ENCODE assay signal across 8 cellular contexts in the genomic region with DNA sequence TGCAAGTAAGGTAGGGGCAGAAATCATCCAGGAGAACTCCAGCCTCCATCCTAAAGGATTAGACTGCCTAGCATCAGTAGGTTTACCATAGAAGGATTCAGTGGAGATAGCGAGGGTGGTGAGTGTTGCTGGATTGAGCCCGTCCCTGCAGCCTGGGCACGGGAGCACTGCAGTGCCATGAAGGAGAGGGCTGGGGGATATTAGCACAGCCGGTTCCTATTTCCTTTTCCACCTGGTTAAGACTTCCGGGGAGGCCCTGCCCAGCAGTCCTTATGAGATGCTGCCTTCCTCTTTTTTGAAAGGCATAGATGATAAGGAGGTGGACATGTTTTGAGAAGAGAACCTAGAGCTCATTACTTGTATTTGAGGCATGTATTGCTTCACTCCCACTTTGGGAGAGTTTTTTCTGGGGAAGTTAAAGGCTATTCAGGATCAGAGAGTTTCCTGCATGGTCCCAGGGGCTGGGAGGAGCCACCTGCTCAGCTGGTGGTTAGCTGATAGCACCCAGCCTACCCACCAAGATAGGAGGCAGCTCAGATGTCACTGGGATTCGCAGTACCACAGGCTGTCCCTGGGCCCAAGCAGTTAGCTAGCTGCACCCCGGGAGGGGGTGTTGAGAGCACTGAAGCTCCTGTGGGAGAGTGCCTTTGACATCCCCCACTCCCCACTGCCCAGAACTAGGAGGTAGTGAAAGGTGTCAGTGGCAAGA. TPM values are rescaled to one million over a fixed set of nuclear protein-coding genes. Genes with fewer than 3 reads are reported as not detected.
DNase-seq lines count a peak whose midpoint lies in the region; ATAC-seq and TF ChIP-seq lines count a peak whose summit lies in the region.

No MANE protein-coding gene starts in this region.

- DNase-seq in H9 (no peak), SK-N-MC (ENCODE audit: low read depth, low spot score) (no peak), glutamatergic neuron (no peak), gastrocnemius medialis (no peak), NCI-H2196 treated with DMSO at 0.1 percent for 48 hours (lab: John Stamatoyannopoulos, UW; ENCODE audit: unreplicated experiment) (no peak), GOT3 (lab: John Stamatoyannopoulos, UW) (no peak), amygdala (lab: John Stamatoyannopoulos, UW) (no peak)

- peaks cover 46% of the 10 kb centered on the region for H3K4me1 ChIP-seq in H9 (ENCODE audit: insufficient read depth, low read length)
- peaks cover 99 to 100% of the 10 kb centered on the region in 2 donors for H3K4me1 ChIP-seq in gastrocnemius medialis

- peak overlapping the region; percentile 1 for H2BK5ac ChIP-seq in H9 (ENCODE audit: insufficient read length, low read length)

- peaks cover 44% of the 10 kb centered on the region; the same call in 1 of the 2 replicates for H3K79me2 ChIP-seq in H9 (ENCODE audit: insufficient read depth, low read length)

- H2BK120ac ChIP-seq in H9 (ENCODE audit: low read depth, low read length, poor library complexity, severe bottlenecking) = no peak overlapping the region

- H4K20me1 ChIP-seq in H9 (ENCODE audit: control insufficient read depth, insufficient read depth, insufficient read length) = no peaks in the 10 kb centered on the region

- H3K4me3 ChIP-seq in SK-N-MC = no peak overlapping the region
- peak overlapping the region; percentile 20 to 41 (median 32) for H3K4me3 ChIP-seq in gastrocnemius medialis

- no peak overlapping the region for H2BK20ac ChIP-seq in H9 (ENCODE audit: low read depth, low read length, poor library complexity, severe bottlenecking)

- no peak overlapping the region for H4K5ac ChIP-seq in H9 (ENCODE audit: insufficient read length, low read depth, low read length)

- H2BK15ac ChIP-seq in H9 (ENCODE audit: low read depth, low read length) = no peak overlapping the region

- H3K9ac ChIP-seq in H9 (ENCODE audit: extremely low read depth, insufficient read length, low read length) = no peak overlapping the region
- no peak overlapping the region for H3K9ac ChIP-seq in SK-N-MC (ENCODE audit: insufficient read length)

- H3K23me2 ChIP-seq in H9 (ENCODE audit: insufficient read length, low read depth, low read length, poor library complexity, severe bottlenecking) = no peaks in the 10 kb centered on the region

- H3K27ac ChIP-seq in H9 (ENCODE audit: insufficient read length, low read depth, low read length) = peak overlapping the region; percentile 93
- peak overlapping the region; percentile 97 for H3K27ac ChIP-seq in SK-N-MC
- peak overlapping the region; percentile 98 to 100 (median 99) for H3K27ac ChIP-seq in gastrocnemius medialis

- H2AK5ac ChIP-seq in H9 (ENCODE audit: insufficient read length, low read length) = no peak overlapping the region

- H3T11ph ChIP-seq in H9 (ENCODE audit: low read length) = no peak overlapping the region

- H3K79me1 ChIP-seq in H9 (ENCODE audit: insufficient read depth, low read depth, low read length, poor library complexity, severe bottlenecking) = peaks cover 4% of the 10 kb centered on the region

- H3K4me1 Mint-ChIP-seq in H9 (peaks cover 84 to 88% of the 10 kb centered on the region in 2 experiments), glutamatergic neuron (ENCODE audit: low read depth, unreplicated experiment) (peaks cover 74% of the 10 kb centered on the region)

- H3K4me2 ChIP-seq in H9 (ENCODE audit: insufficient read depth, insufficient read length, low read length) = no peak overlapping the region

- peak overlapping the region; percentile 10 for H4K91ac ChIP-seq in H9 (ENCODE audit: insufficient read length, low read depth, low read length)

- H3K27me3 ChIP-seq in H9 (ENCODE audit: insufficient read depth, low read length) = no peaks in the 10 kb centered on the region
- no peaks in the 10 kb centered on the region for H3K27me3 ChIP-seq in gastrocnemius medialis

- peak; percentile 18 to 25 for TF ChIP-seq POLR2A in gastrocnemius medialis (IDR thresholded peaks at IDR 0.05)

- H3K9me3 Mint-ChIP-seq in H9 (no peaks in the 10 kb centered on the region), glutamatergic neuron (ENCODE audit: unreplicated experiment) (peaks cover 15% of the 10 kb centered on the region)

- H3K56ac ChIP-seq in H9 (ENCODE audit: insufficient read length, low read depth, low read length) = no peak overlapping the region

- no CpG with 5 or more reads among the region's 7 CpGs for WGBS in H9 (ENCODE audit: extremely low coverage, insufficient read length, low lambda C conversion rate)

- H4K8ac ChIP-seq in H9 (replicated peaks; ENCODE audit: insufficient read length, low read depth, low read length) = no peak overlapping the region

- no peak overlapping the region for H2AFZ ChIP-seq in H9 (ENCODE audit: low read length)

- no peak overlapping the region for H3K23ac ChIP-seq in H9 (ENCODE audit: insufficient read length, low read depth, low read length)

- peak in 1 of 2 donors; percentile 9 for ATAC-seq in gastrocnemius medialis
- ATAC-seq in GM21717 (IDR thresholded peaks at IDR 0.05; ENCODE audit: unreplicated experiment) = no peak

- no peaks in the 10 kb centered on the region for H3K27me3 Mint-ChIP-seq in H9 (ENCODE audit: low read depth)
- peaks cover 15% of the 10 kb centered on the region for H3K27me3 Mint-ChIP-seq in glutamatergic neuron (ENCODE audit: unreplicated experiment)

- H3K36me3 ChIP-seq in SK-N-MC (ENCODE audit: insufficient read depth, low read length) (peaks cover 3% of the 10 kb centered on the region; the same call in 1 of the 2 replicates), gastrocnemius medialis (no peaks in the 10 kb centered on the region)

- H3K18ac ChIP-seq in H9 (ENCODE audit: insufficient read length, low read depth, low read length) = peak overlapping the region; percentile 42

- H3K9me3 ChIP-seq in H9 (ENCODE audit: control insufficient read depth, low read depth, low read length) (no peaks in the 10 kb centered on the region), SK-N-MC (ENCODE audit: low read depth, low read length) (no peaks in the 10 kb centered on the region), gastrocnemius medialis (no peaks in the 10 kb centered on the region)

- no peak overlapping the region for H3K4ac ChIP-seq in H9 (ENCODE audit: low read depth, low read length)

- H3K27ac Mint-ChIP-seq in H9 (peak overlapping the region; percentile 24 to 97 (median 75); a peak in 5 of 7 replicates), glutamatergic neuron (ENCODE audit: unreplicated experiment) (peak overlapping the region; percentile 88)

- intact Hi-C loops in gastrocnemius medialis (cut with DNase I; ENCODE audit: low total_unique reads) = loop anchor here (10.0 kb wide), 1 partner anchor 1600 kb away; no protein-coding TSS in a partner anchor

- H3K4me3 Mint-ChIP-seq in H9 (peak overlapping the region in 1 of 2 experiments; percentile 47; a peak in 2 of 5 replicates), glutamatergic neuron (ENCODE audit: unreplicated experiment) (peak overlapping the region; percentile 76)

- no peak for TF ChIP-seq CTCF in H9 (conservative IDR thresholded peaks at IDR 0.05)
- TF ChIP-seq CTCF in glutamatergic neuron (IDR thresholded peaks at IDR 0.05; ENCODE audit: partially characterized antibody, unreplicated experiment) = no peak
- TF ChIP-seq CTCF in gastrocnemius medialis (IDR thresholded peaks at IDR 0.05 in 4 of 5, conservative IDR thresholded peaks at IDR 0.05 in 1 of 5) = no peak

- peak overlapping the region; percentile 53; the same call in 1 of the 2 replicates for H3K14ac ChIP-seq in H9 (ENCODE audit: insufficient read depth, low read length)

- in situ Hi-C loops in gastrocnemius medialis (cut with MboI; ENCODE audit: low sequenced_read_pairs in 4 of 4) = loop anchor here in 1 of 4 donors (25.0 kb wide), 1 partner anchor 1148 kb away; no protein-coding TSS in a partner anchor

- H2BK12ac ChIP-seq in H9 (ENCODE audit: insufficient read length, low read depth, low read length) = peak overlapping the region; percentile 18

- H3K36me3 Mint-ChIP-seq in H9 (ENCODE audit: insufficient read depth in 1 of 3, low read depth in 3 of 3) (peaks cover 12 to 23% (median 15%) of the 10 kb centered on the region in 3 experiments), glutamatergic neuron (ENCODE audit: unreplicated experiment) (no peaks in the 10 kb centered on the region)

RNA-seq across cellular contexts. Expression of gene ACTN4, which starts 17.2 kb away (rescaled TPM):
- total RNA-seq in H9 (2021) = 369 and 386 TPM in 2 replicates
- 975 TPM for total RNA-seq in glutamatergic neuron (ENCODE audit: unreplicated experiment)
- 10 to 100 TPM; 32.0 to 85.3 (median 63.9) TPM for total RNA-seq in gastrocnemius medialis

RNA-seq across cellular contexts. Expression of gene EIF3K, which starts 45.7 kb away (rescaled TPM):
- total RNA-seq in H9 (2021) = 341 and 345 TPM in 2 replicates
- total RNA-seq in glutamatergic neuron (ENCODE audit: unreplicated experiment) = 247 TPM
- total RNA-seq in gastrocnemius medialis = 100 to 1,000 TPM; 619 to 975 (median 681) TPM

RNA-seq across cellular contexts. Expression of gene MAP4K1, which starts 46.9 kb away (rescaled TPM):
- total RNA-seq in H9 (2021) = 25.7 and 31.1 TPM in 2 replicates
- total RNA-seq in glutamatergic neuron (ENCODE audit: unreplicated experiment) = 6.3 TPM
- total RNA-seq in gastrocnemius medialis = under 1 TPM in 3 of 4 donors, not detected in 1; 0.31 to 0.97 (median 0.78) TPM
